8 cellular contexts compared by ENCODE assay signal in the genomic region with DNA sequence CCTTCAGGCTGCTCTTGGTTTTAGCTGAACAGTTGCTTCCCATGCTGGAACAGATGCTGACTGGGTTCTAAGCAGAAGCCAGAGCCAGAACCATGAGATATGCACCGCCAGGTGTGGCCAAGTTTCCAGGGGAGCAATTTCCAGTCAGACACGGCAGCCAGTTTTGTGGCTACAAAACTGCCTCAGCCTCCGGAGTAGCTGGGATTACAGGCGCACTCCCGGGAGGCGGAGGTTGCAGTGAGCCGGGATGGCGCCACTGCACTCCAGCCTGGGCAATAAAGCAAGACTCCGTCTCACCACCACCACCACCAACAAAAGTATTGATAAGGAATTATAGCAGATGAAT. TPM values are rescaled to one million over a fixed set of nuclear protein-coding genes. Genes with fewer than 3 reads are reported as not detected.
DNase-seq lines count a peak whose midpoint lies in the region; ATAC-seq, FAIRE-seq and TF ChIP-seq lines count a peak whose summit lies in the region.

No MANE protein-coding gene starts in this region.

- peaks cover 4% of the 10 kb centered on the region for H3K9me1 ChIP-seq in K562 (ENCODE audit: control insufficient read depth, insufficient read depth, low read length)

- H3K9me3 ChIP-seq in Loucy (ENCODE audit: insufficient read depth, low read depth, low read length) (no peaks in the 10 kb centered on the region), K562 (replicated peaks; ENCODE audit: control insufficient read depth, insufficient read depth, low read depth, low read length) (no peaks in the 10 kb centered on the region), left lung (no peaks in the 10 kb centered on the region), thymus (ENCODE audit: control insufficient read depth) (no peaks in the 10 kb centered on the region)

- H3K36me3 ChIP-seq in Loucy (ENCODE audit: insufficient read depth, low read length), result no peaks in the 10 kb centered on the region
- no peaks in the 10 kb centered on the region for H3K36me3 ChIP-seq in K562 (ENCODE audit: control insufficient read depth, insufficient read depth, low read length)
- H3K36me3 ChIP-seq in left lung, result no peaks in the 10 kb centered on the region
- no peaks in the 10 kb centered on the region for H3K36me3 ChIP-seq in thymus (ENCODE audit: control insufficient read depth, insufficient read depth)

- BruUV-seq in K562 (replicated peaks; lab: Mats Ljungman, UMichigan), result no TSS peak

- ATAC-seq in K562 (no peak), left lung (no peak), omental fat pad (ENCODE audit: low FRiP score) (no peak)

- TF ChIP-seq RAD21 in K562 (CRISPR knock-in tag; conservative IDR thresholded peaks at IDR 0.05 in 1 of 2, IDR thresholded peaks at IDR 0.05 in 1 of 2), result no peak

- H3K4me3 ChIP-seq in Loucy (ENCODE audit: low read length, poor library complexity, severe bottlenecking) (peak overlapping the region; percentile 89), K562 (no peak overlapping the region), left lung (peak overlapping the region; percentile 75 to 78), thymus (ENCODE audit: low read length) (peak overlapping the region; percentile 59)

- 83% methylated on average over 9 of the region's 9 CpGs for WGBS in K562 (ENCODE audit: insufficient coverage, low coverage, missing lambda C conversion rate)
- WGBS in thymus, result 87% methylated on average over 9 of the region's 9 CpGs

- DNase-seq in DMS79 (lab: John Stamatoyannopoulos, UW), result peak; percentile 41
- no peak for DNase-seq in K562 (ENCODE audit: extremely low read depth in 1 of 4, low spot score in 3 of 4)
- DNase-seq in left lung, result no peak
- no peak for DNase-seq in NOMO-1 (lab: John Stamatoyannopoulos, UW; ENCODE audit: unreplicated experiment in 2 of 2)
- no peak for DNase-seq in NOMO-1 treated with DMSO at 0.1 percent for 48 hours (lab: John Stamatoyannopoulos, UW; ENCODE audit: unreplicated experiment)
- no peak for DNase-seq in omental fat pad (ENCODE audit: low spot score)

- intact Hi-C loops in K562 (cut with micrococcal nuclease), result no loop called here
- intact Hi-C loops in left lung (cut with DNase I), result no loop called here

- no peaks in the 10 kb centered on the region for H3K27me3 ChIP-seq in Loucy (ENCODE audit: insufficient read depth, low read length, poor library complexity, severe bottlenecking)
- H3K27me3 ChIP-seq in K562 (ENCODE audit: control insufficient read depth in 2 of 2, insufficient read depth in 2 of 2, low read length in 2 of 2), result peaks cover 0 to 5% of the 10 kb centered on the region in 2 experiments; a peak in 2 of 5 replicates
- H3K27me3 ChIP-seq in left lung, result no peaks in the 10 kb centered on the region
- no peaks in the 10 kb centered on the region for H3K27me3 ChIP-seq in thymus (ENCODE audit: control insufficient read depth, insufficient read depth)

- H3K9ac ChIP-seq in Loucy (ENCODE audit: low read depth, low read length, poor library complexity, severe bottlenecking) (peak overlapping the region; percentile 77), K562 (ENCODE audit: insufficient read depth in 1 of 2, low read depth in 2 of 2, low read length in 2 of 2) (no peak overlapping the region)

- H3K4me2 ChIP-seq in Loucy (ENCODE audit: low read depth, low read length, poor library complexity, severe bottlenecking) (peak overlapping the region; percentile 86), K562 (ENCODE audit: insufficient read depth, low read length) (no peak overlapping the region)

- H3K27ac ChIP-seq in K562 (ENCODE audit: extremely low read depth, low read depth, low read length) (no peak overlapping the region), left lung (peak overlapping the region in 1 of 2 donors; percentile 73), thymus (ENCODE audit: low read depth) (peak overlapping the region; percentile 77)

- H3K79me2 ChIP-seq in Loucy (ENCODE audit: insufficient read depth, low read length) (no peaks in the 10 kb centered on the region), K562 (ENCODE audit: control insufficient read depth, insufficient read depth, low read length) (no peaks in the 10 kb centered on the region)

- H2AFZ ChIP-seq in Loucy (ENCODE audit: low read length) (peak overlapping the region; percentile 99), K562 (ENCODE audit: low read depth, low read length) (peak overlapping the region; percentile 100)

- in situ Hi-C loops in K562 (cut with MboI), result no loop called here

- TF ChIP-seq CTCF in Loucy (conservative IDR thresholded peaks at IDR 0.05; ENCODE audit: low read length), result no peak
- TF ChIP-seq CTCF in K562 (IDR thresholded peaks at IDR 0.05 in 2 of 3, conservative IDR thresholded peaks at IDR 0.05 in 1 of 3; ENCODE audit: insufficient read depth in 2 of 3, low read depth in 1 of 3, low read length in 3 of 3), result no peak
- TF ChIP-seq CTCF in left lung (IDR thresholded peaks at IDR 0.05), result no peak
- no peak for TF ChIP-seq CTCF in omental fat pad (IDR thresholded peaks at IDR 0.05)

- H3K4me1 ChIP-seq in Loucy (ENCODE audit: insufficient read depth, low read length, poor library complexity, severe bottlenecking) (peaks cover 16% of the 10 kb centered on the region), K562 (replicated peaks in 1 of 2; ENCODE audit: control insufficient read depth in 2 of 2, insufficient read depth in 2 of 2, low read length in 2 of 2) (peaks cover 0 to 14% of the 10 kb centered on the region in 2 experiments; a peak in 4 of 5 replicates), left lung (peaks cover 0 to 7% of the 10 kb centered on the region in 2 donors), thymus (ENCODE audit: control insufficient read depth, insufficient read depth, low read length) (peaks cover 5% of the 10 kb centered on the region)

- H4K20me1 ChIP-seq in Loucy (ENCODE audit: insufficient read depth, low read length, poor library complexity, severe bottlenecking) (no peaks in the 10 kb centered on the region), K562 (replicated peaks; ENCODE audit: control insufficient read depth, insufficient read depth, low read length) (no peaks in the 10 kb centered on the region)

- CTCF ChIA-PET in K562 (lab: Yijun Ruan, JAX; ENCODE audit: low intra/inter-chr PET ratio), result no interaction called here

- TF ChIP-seq EP300 in K562 (IDR thresholded peaks at IDR 0.05; ENCODE audit: low read length), result no peak

- no peak for TF ChIP-seq POLR2A in K562 (conservative IDR thresholded peaks at IDR 0.05)

- H3K9me2 ChIP-seq in Loucy (replicated peaks; ENCODE audit: low read depth, low read length), result no peaks in the 10 kb centered on the region

- no peaks in the 10 kb centered on the region for H3F3A ChIP-seq in Loucy (ENCODE audit: low read depth)

- FAIRE-seq in K562 (lab: Jason Lieb, UNC), result no peak

- POLR2A ChIA-PET in K562 (lab: Yijun Ruan, JAX), result interaction anchor here (0.7 kb wide), 1 partner anchor 44 kb away, joined by 3 read pairs; no protein-coding TSS in a partner anchor

RNA-seq across cellular contexts. Expression of gene FAM161A, which starts 1.3 kb away (rescaled TPM):
- total RNA-seq in K562 (2011; cell fraction: chromatin; rRNA removed; ENCODE audit: low replicate concordance), result 0.53 and 2.1 TPM in 2 replicates
- total RNA-seq in K562 (2011; cell fraction: nucleolus; rRNA removed), result 0.33 and 0.66 TPM in 2 replicates
- total RNA-seq in K562 (2011; cell fraction: nucleoplasm; rRNA removed), result 0.46 and 0.59 TPM in 2 replicates
- total RNA-seq in K562 (2014; rRNA removed) (0.27 and 0.82 TPM in 2 replicates), K562 (2014; rRNA removed; fragmentation: Illumina TruSeq; extraction: Trizol) (1.4 and 1.6 TPM in 2 replicates), K562 (2015; rRNA removed; fragmentation: Illumina TruSeq; extraction: Trizol) (1.0 and 1.4 TPM in 2 replicates), K562 (2021) (0.72 and 0.80 TPM in 2 replicates), left lung (1 to 10 TPM; 3.7 to 3.9 TPM), omental fat pad (1 to 10 TPM; 1.4 to 3.9 (median 1.8) TPM)
- polyA plus RNA-seq in K562 (2011; rRNA removed) (0.35 and 0.45 TPM in 2 replicates), K562 (2014; fragmentation: Illumina TruSeq; extraction: Trizol) (1.00 and 1.0 TPM in 2 replicates), K562 (2014; fragmentation: Nextera tagmentation; extraction: Ambion mirVana) (under 1 TPM; 0.29 to 0.39 TPM), K562 (2014; rRNA removed) (0.63 and 1.3 TPM in 2 replicates), thymus (4.0 TPM)
- 0.04 and 0.15 TPM in 2 replicates for polyA plus RNA-seq in K562 (2011; cell fraction: cytosol; rRNA removed)
- polyA plus RNA-seq in K562 (2011; cell fraction: nucleus; rRNA removed), result 0.37 and 0.58 TPM in 2 replicates
- polyA plus RNA-seq in K562 (2012), result 0.40 and 0.57 TPM in 2 replicates
- polyA minus RNA-seq in K562 (2011; rRNA and poly(A)+ RNA removed), result 0.46 and 0.51 TPM in 2 replicates
- polyA minus RNA-seq in K562 (2011; cell fraction: cytosol; rRNA and poly(A)+ RNA removed), result not detected in 2 replicates
- 0.40 and 0.67 TPM in 2 replicates for polyA minus RNA-seq in K562 (2011; cell fraction: nucleus; rRNA and poly(A)+ RNA removed)

RNA-seq across cellular contexts. Expression of gene CCT4, which starts 33.3 kb away (rescaled TPM):
- 61.0 and 77.5 TPM in 2 replicates for total RNA-seq in K562 (2011; cell fraction: chromatin; rRNA removed; ENCODE audit: low replicate concordance)
- 53.8 and 58.2 TPM in 2 replicates for total RNA-seq in K562 (2011; cell fraction: nucleolus; rRNA removed)
- total RNA-seq in K562 (2011; cell fraction: nucleoplasm; rRNA removed), result 73.7 and 82.9 TPM in 2 replicates
- 247 and 314 TPM in 2 replicates for total RNA-seq in K562 (2014; rRNA removed)
- 367 and 401 TPM in 2 replicates for total RNA-seq in K562 (2014; rRNA removed; fragmentation: Illumina TruSeq; extraction: Trizol)
- total RNA-seq in K562 (2015; rRNA removed; fragmentation: Illumina TruSeq; extraction: Trizol), result 334 and 336 TPM in 2 replicates
- total RNA-seq in K562 (2021), result 368 and 369 TPM in 2 replicates
- 230 and 345 TPM in 2 replicates for polyA plus RNA-seq in K562 (2011; rRNA removed)
- 96.7 and 163 TPM in 2 replicates for polyA plus RNA-seq in K562 (2011; cell fraction: cytosol; rRNA removed)
- polyA plus RNA-seq in K562 (2011; cell fraction: nucleus; rRNA removed), result 72.5 and 101 TPM in 2 replicates
- polyA plus RNA-seq in K562 (2012), result 283 and 320 TPM in 2 replicates
- 303 and 305 TPM in 2 replicates for polyA plus RNA-seq in K562 (2014; fragmentation: Illumina TruSeq; extraction: Trizol)
- 100 to 1,000 TPM; 101 to 157 TPM for polyA plus RNA-seq in K562 (2014; fragmentation: Nextera tagmentation; extraction: Ambion mirVana)
- 228 and 263 TPM in 2 replicates for polyA plus RNA-seq in K562 (2014; rRNA removed)
- 268 and 284 TPM in 2 replicates for polyA minus RNA-seq in K562 (2011; rRNA and poly(A)+ RNA removed)
- 186 and 192 TPM in 2 replicates for polyA minus RNA-seq in K562 (2011; cell fraction: cytosol; rRNA and poly(A)+ RNA removed)
- 34.2 and 51.4 TPM in 2 replicates for polyA minus RNA-seq in K562 (2011; cell fraction: nucleus; rRNA and poly(A)+ RNA removed)
- total RNA-seq in left lung, result 100 to 1,000 TPM; 124 to 141 TPM
- 93.5 TPM for polyA plus RNA-seq in thymus
- 10 to 100 TPM; 62.9 to 86.1 (median 82.0) TPM for total RNA-seq in omental fat pad

RNA-seq across cellular contexts. Expression of gene COMMD1, which starts 50.3 kb away (rescaled TPM):
- 14.1 and 18.1 TPM in 2 replicates for total RNA-seq in K562 (2011; cell fraction: chromatin; rRNA removed; ENCODE audit: low replicate concordance)
- total RNA-seq in K562 (2011; cell fraction: nucleolus; rRNA removed), result 8.0 and 10.3 TPM in 2 replicates
- total RNA-seq in K562 (2011; cell fraction: nucleoplasm; rRNA removed), result 8.6 and 13.4 TPM in 2 replicates
- total RNA-seq in K562 (2014; rRNA removed) (14.4 and 15.4 TPM in 2 replicates), K562 (2014; rRNA removed; fragmentation: Illumina TruSeq; extraction: Trizol) (21.4 and 23.6 TPM in 2 replicates), K562 (2015; rRNA removed; fragmentation: Illumina TruSeq; extraction: Trizol) (19.6 and 21.2 TPM in 2 replicates), K562 (2021) (16.9 and 18.2 TPM in 2 replicates), left lung (10 to 100 TPM; 34.1 to 35.9 TPM), omental fat pad (10 to 100 TPM; 38.4 to 56.6 (median 40.6) TPM)
- polyA plus RNA-seq in K562 (2011; rRNA removed) (31.3 and 35.6 TPM in 2 replicates), K562 (2014; fragmentation: Illumina TruSeq; extraction: Trizol) (21.4 and 21.7 TPM in 2 replicates), K562 (2014; fragmentation: Nextera tagmentation; extraction: Ambion mirVana) (10 to 100 TPM; 56.6 to 77.0 TPM), K562 (2014; rRNA removed) (17.3 and 22.7 TPM in 2 replicates), thymus (45.1 TPM)
- 16.0 and 21.1 TPM in 2 replicates for polyA plus RNA-seq in K562 (2011; cell fraction: cytosol; rRNA removed)
- 9.4 and 10.7 TPM in 2 replicates for polyA plus RNA-seq in K562 (2011; cell fraction: nucleus; rRNA removed)
- 35.7 and 84.8 TPM in 2 replicates for polyA plus RNA-seq in K562 (2012)
- polyA minus RNA-seq in K562 (2011; rRNA and poly(A)+ RNA removed), result 10.6 and 14.1 TPM in 2 replicates
- 4.1 and 7.3 TPM in 2 replicates for polyA minus RNA-seq in K562 (2011; cell fraction: cytosol; rRNA and poly(A)+ RNA removed)
- 2.8 and 6.6 TPM in 2 replicates for polyA minus RNA-seq in K562 (2011; cell fraction: nucleus; rRNA and poly(A)+ RNA removed)
